8 cellular contexts compared by ENCODE assay signal in the genomic region with DNA sequence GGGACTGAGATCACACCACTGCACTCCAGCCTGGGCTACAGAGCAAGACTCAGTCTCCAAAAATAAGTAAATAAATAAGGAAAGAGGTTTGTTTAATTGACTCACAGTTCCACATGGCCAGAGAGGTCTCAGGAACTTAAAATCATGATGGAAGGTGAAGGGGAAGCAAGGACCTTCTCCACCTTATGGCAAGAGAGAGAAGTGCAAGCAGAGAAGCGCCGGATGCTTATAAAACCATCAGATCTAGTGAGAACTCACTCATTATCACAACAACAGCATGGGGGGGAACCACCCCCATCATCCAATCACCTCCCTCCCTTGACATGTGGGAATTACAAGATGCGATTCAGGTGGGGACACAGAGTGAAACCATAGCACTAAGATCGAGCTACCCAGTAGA. TPM values are rescaled to one million over a fixed set of nuclear protein-coding genes. Genes with fewer than 3 reads are reported as not detected.
A peak's percentile ranks its signal among the peaks of the same experiment; 100 is the strongest.
DNase-seq lines count a peak whose midpoint lies in the region; ATAC-seq and TF ChIP-seq lines count a peak whose summit lies in the region.

No MANE protein-coding gene starts in this region.

- H3K27me3 Mint-ChIP-seq in HFFc6 (ENCODE audit: insufficient read depth) (no peaks in the 10 kb centered on the region; the same call in none of the 2 replicates), memory B cell (peaks cover 6% of the 10 kb centered on the region)

- TF ChIP-seq EP300 in ovary (IDR thresholded peaks at IDR 0.05), result no peak

- H3K4me3 Mint-ChIP-seq in HFFc6 (no peak overlapping the region), memory B cell (no peak overlapping the region)

- no peak overlapping the region for H3K4me3 ChIP-seq in ovary

- H3K9me3 ChIP-seq in ovary, result no peaks in the 10 kb centered on the region

- ATAC-seq in GM18502 (IDR thresholded peaks at IDR 0.05; ENCODE audit: poor library complexity, unreplicated experiment), result peak; percentile 87
- peak; percentile 43 for ATAC-seq in memory B cell (ENCODE audit: low read depth)

- intact Hi-C loops in ovary (cut with DNase I), result no loop called here

- H3K4me1 Mint-ChIP-seq in HFFc6 (ENCODE audit: low read depth) (peaks cover 18% of the 10 kb centered on the region), memory B cell (no peaks in the 10 kb centered on the region)

- WGBS in ovary, 3 donors, result 87 to 92% (median 88%) methylated on average over 4 of the region's 4 CpGs

- TF ChIP-seq POLR2A in ovary (IDR thresholded peaks at IDR 0.05), result no peak

- H3K27ac ChIP-seq in ovary, result no peak overlapping the region

- peaks cover 8% of the 10 kb centered on the region for H3K9me3 Mint-ChIP-seq in HFFc6
- H3K9me3 Mint-ChIP-seq in memory B cell, result peaks cover 2% of the 10 kb centered on the region

- peak; percentile 62 for TF ChIP-seq CTCF in HFFc6 (IDR thresholded peaks at IDR 0.05)
- TF ChIP-seq CTCF in ovary (IDR thresholded peaks at IDR 0.05), result no peak

- peaks cover 6% of the 10 kb centered on the region for H3K36me3 Mint-ChIP-seq in HFFc6 (ENCODE audit: low read depth)
- peaks cover 2% of the 10 kb centered on the region for H3K36me3 Mint-ChIP-seq in memory B cell

- H3K27ac Mint-ChIP-seq in HFFc6, result no peak overlapping the region
- H3K27ac Mint-ChIP-seq in memory B cell, result no peak overlapping the region

- DNase-seq in HFFc6, result no peak
- DNase-seq in RPMI7951 (ENCODE audit: low read depth), result peak; percentile 22
- no peak for DNase-seq in memory B cell (ENCODE audit: low spot score in 2 of 2)
- DNase-seq in D341Med (ENCODE audit: low spot score), result no peak
- DNase-seq in T1000 (lab: John Stamatoyannopoulos, UW), result no peak
- no peak for DNase-seq in ovary
- no peak for DNase-seq in effector CD4-positive, alpha-beta T cell

- H3K27me3 ChIP-seq in ovary, result no peaks in the 10 kb centered on the region

- H3K36me3 ChIP-seq in ovary, result no peaks in the 10 kb centered on the region

- no peaks in the 10 kb centered on the region for H3K4me1 ChIP-seq in ovary (ENCODE audit: insufficient read depth)

RNA-seq across cellular contexts. Expression of a gene that starts 22.8 kb away (rescaled TPM):
- 100 to 1,000 TPM; 219 to 288 (median 235) TPM for total RNA-seq in HFFc6 (2021; fragmentation: NEBNext Ultra II Directional; extraction: Animal tissue kit (Norgen Biotek cat#: 25700))
- 10.0 and 12.4 TPM in 2 replicates for total RNA-seq in RPMI7951 (2014; rRNA removed; shearing (Covaris generic))
- total RNA-seq in ovary, result 10 to 100 TPM; 17.3 to 40.3 (median 26.4) TPM
- 10 to 100 TPM; 14.5 to 28.3 TPM for polyA plus RNA-seq in ovary

Comparison
In these comparisons a context has a peak if more than half of its experiments do, and no peak if none do; other contexts are left out.
1. RNA of a gene that starts 22.8 kb away (total RNA-seq): 219 to 288 TPM in HFFc6; 17.3 to 40.3 TPM in ovary and 10.0 to 12.4 TPM in RPMI7951; every median in the first group is over 4 times any median in the second.